In the genomic region with DNA sequence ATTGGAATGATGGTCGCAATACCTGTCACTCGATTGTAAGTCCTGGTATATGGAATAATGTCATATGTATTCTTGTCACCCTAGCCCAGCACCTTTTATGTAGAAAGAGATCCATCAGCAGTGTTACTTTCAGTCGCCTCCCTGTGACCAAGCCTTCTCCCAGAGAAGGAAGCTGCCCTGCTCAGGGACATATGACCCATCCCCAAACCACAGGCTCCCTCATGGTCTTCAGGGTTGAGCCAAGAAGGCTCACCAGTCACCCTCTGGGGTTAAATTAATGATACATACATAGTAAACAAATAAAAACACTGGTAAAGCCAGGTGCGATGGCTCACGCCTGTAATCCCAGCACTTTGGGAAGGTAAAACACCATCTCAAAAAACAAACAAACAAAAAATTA, we compare ENCODE assay signal across 16 cellular contexts.
"Had no signal": no experiment of that assay in that cellular context is flagged by ENCODE, and none has a peak within 500 bp of the region (broad histone marks: within the 10 kb centered on the region; RNA-seq: fewer than 3 reads in every experiment).

No MANE protein-coding gene starts in this region.

- H3K9me3 Mint-ChIP-seq: activated naive CD4-positive, alpha-beta T cell treated with anti-CD3 and anti-CD28 coated beads for 36 hours; activated naive CD8-positive, alpha-beta T cell treated with anti-CD3 and anti-CD28 coated beads, Interleukin-2, amount 50 U/mL, for 24 hours; activated T-helper 17 cell treated with anti-CD3 and anti-CD28 coated beads, Interleukin-2, amount 50 U/mL, for 72 hours; natural killer cell treated with Interleukin-12 subunit alpha and Interleukin-12 subunit beta and Interleukin-15 and Interleukin-18, amount 100 ng/mL, for 72 hours had no signal

- H3K36me3 Mint-ChIP-seq: natural killer cell treated with Interleukin-12 subunit alpha and Interleukin-12 subunit beta and Interleukin-15 and Interleukin-18, amount 100 ng/mL, for 72 hours had no signal

- H3K36me3 ChIP-seq: cardiac muscle cell, left lung, thoracic aorta had no signal

- DNase-seq: activated CD4-positive, alpha-beta T cell treated with anti-CD3 and anti-CD28 coated beads for 1 hour; activated CD4-positive, alpha-beta T cell treated with anti-CD3 and anti-CD28 coated beads, Interleukin-2, amount 50 U/mL, for 48 hours; activated naive CD4-positive, alpha-beta T cell treated with anti-CD3 and anti-CD28 coated beads for 36 hours; activated naive CD8-positive, alpha-beta T cell treated with anti-CD3 and anti-CD28 coated beads, Interleukin-2, amount 50 U/mL, for 24 hours; erythroblast; kidney; left lung; mucosa of descending colon; nucleus accumbens; stimulated activated CD4-positive, alpha-beta T cell treated with anti-CD3 and anti-CD28 coated beads, Interleukin-12 subunit alpha, Interleukin-12 subunit beta, amount 100 ng/mL, for 4 hours; stimulated activated CD4-positive, alpha-beta T cell treated with anti-CD3 and anti-CD28 coated beads, Interleukin-2, amount 100 ng/mL, for 24 hours had no signal

- H3K4me3 Mint-ChIP-seq: activated naive CD4-positive, alpha-beta T cell treated with anti-CD3 and anti-CD28 coated beads for 36 hours; activated naive CD8-positive, alpha-beta T cell treated with anti-CD3 and anti-CD28 coated beads, Interleukin-2, amount 50 U/mL, for 24 hours; activated T-helper 17 cell treated with anti-CD3 and anti-CD28 coated beads, Interleukin-2, amount 50 U/mL, for 72 hours; natural killer cell treated with Interleukin-12 subunit alpha and Interleukin-12 subunit beta and Interleukin-15 and Interleukin-18, amount 100 ng/mL, for 72 hours had no signal

- H3K27ac Mint-ChIP-seq: activated naive CD4-positive, alpha-beta T cell treated with anti-CD3 and anti-CD28 coated beads for 36 hours; activated naive CD8-positive, alpha-beta T cell treated with anti-CD3 and anti-CD28 coated beads, Interleukin-2, amount 50 U/mL, for 24 hours; activated T-helper 17 cell treated with anti-CD3 and anti-CD28 coated beads, Interleukin-2, amount 50 U/mL, for 72 hours; natural killer cell treated with Interleukin-12 subunit alpha and Interleukin-12 subunit beta and Interleukin-15 and Interleukin-18, amount 100 ng/mL, for 72 hours had no signal

- H3K4me3 ChIP-seq: cardiac muscle cell, left lung, mucosa of descending colon, thoracic aorta had no signal

- H3K27me3 ChIP-seq: cardiac muscle cell had no signal

- H3K27ac ChIP-seq: cardiac muscle cell, left lung had no signal

- ATAC-seq: activated naive CD8-positive, alpha-beta T cell treated with anti-CD3 and anti-CD28 coated beads, Interleukin-2, amount 50 U/mL, for 24 hours; activated T-helper 17 cell treated with anti-CD3 and anti-CD28 coated beads, Interleukin-2, amount 50 U/mL, for 72 hours; mucosa of descending colon; natural killer cell treated with Interleukin-12 subunit alpha and Interleukin-12 subunit beta and Interleukin-15 and Interleukin-18, amount 100 ng/mL, for 72 hours; sciatic nerve had no signal

- H3K9me3 ChIP-seq: left lung, mucosa of descending colon, thoracic aorta had no signal
